1 cellular context compared by ENCODE assay signal in the genomic region with DNA sequence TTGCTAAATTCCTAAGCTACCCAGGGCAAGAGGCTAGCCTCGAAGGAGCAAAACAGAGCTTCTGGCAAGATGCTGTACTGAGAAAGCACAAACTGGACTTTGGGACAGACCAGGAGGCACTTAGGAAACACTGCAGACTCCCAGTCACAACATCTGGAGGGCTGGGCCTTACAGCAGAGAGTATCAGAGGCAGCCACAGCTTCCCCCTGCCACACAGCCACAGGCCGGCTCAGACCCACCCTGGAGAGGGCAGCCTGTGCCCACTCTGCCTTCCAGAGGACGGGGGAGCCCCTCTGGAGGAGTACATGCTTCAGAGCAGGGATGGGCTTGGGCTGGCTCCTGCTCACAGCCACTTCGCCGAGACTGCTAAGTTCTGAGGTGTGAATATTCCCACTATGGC.
TF ChIP-seq lines count a peak whose summit lies in the region.

No MANE protein-coding gene starts in this region.

TF ChIP-seq in GM23338, 12 proteins besides CTCF, POLR2A, EP300 and RAD21 (continued from another document):
- TF ChIP-seq, protein P1, sequence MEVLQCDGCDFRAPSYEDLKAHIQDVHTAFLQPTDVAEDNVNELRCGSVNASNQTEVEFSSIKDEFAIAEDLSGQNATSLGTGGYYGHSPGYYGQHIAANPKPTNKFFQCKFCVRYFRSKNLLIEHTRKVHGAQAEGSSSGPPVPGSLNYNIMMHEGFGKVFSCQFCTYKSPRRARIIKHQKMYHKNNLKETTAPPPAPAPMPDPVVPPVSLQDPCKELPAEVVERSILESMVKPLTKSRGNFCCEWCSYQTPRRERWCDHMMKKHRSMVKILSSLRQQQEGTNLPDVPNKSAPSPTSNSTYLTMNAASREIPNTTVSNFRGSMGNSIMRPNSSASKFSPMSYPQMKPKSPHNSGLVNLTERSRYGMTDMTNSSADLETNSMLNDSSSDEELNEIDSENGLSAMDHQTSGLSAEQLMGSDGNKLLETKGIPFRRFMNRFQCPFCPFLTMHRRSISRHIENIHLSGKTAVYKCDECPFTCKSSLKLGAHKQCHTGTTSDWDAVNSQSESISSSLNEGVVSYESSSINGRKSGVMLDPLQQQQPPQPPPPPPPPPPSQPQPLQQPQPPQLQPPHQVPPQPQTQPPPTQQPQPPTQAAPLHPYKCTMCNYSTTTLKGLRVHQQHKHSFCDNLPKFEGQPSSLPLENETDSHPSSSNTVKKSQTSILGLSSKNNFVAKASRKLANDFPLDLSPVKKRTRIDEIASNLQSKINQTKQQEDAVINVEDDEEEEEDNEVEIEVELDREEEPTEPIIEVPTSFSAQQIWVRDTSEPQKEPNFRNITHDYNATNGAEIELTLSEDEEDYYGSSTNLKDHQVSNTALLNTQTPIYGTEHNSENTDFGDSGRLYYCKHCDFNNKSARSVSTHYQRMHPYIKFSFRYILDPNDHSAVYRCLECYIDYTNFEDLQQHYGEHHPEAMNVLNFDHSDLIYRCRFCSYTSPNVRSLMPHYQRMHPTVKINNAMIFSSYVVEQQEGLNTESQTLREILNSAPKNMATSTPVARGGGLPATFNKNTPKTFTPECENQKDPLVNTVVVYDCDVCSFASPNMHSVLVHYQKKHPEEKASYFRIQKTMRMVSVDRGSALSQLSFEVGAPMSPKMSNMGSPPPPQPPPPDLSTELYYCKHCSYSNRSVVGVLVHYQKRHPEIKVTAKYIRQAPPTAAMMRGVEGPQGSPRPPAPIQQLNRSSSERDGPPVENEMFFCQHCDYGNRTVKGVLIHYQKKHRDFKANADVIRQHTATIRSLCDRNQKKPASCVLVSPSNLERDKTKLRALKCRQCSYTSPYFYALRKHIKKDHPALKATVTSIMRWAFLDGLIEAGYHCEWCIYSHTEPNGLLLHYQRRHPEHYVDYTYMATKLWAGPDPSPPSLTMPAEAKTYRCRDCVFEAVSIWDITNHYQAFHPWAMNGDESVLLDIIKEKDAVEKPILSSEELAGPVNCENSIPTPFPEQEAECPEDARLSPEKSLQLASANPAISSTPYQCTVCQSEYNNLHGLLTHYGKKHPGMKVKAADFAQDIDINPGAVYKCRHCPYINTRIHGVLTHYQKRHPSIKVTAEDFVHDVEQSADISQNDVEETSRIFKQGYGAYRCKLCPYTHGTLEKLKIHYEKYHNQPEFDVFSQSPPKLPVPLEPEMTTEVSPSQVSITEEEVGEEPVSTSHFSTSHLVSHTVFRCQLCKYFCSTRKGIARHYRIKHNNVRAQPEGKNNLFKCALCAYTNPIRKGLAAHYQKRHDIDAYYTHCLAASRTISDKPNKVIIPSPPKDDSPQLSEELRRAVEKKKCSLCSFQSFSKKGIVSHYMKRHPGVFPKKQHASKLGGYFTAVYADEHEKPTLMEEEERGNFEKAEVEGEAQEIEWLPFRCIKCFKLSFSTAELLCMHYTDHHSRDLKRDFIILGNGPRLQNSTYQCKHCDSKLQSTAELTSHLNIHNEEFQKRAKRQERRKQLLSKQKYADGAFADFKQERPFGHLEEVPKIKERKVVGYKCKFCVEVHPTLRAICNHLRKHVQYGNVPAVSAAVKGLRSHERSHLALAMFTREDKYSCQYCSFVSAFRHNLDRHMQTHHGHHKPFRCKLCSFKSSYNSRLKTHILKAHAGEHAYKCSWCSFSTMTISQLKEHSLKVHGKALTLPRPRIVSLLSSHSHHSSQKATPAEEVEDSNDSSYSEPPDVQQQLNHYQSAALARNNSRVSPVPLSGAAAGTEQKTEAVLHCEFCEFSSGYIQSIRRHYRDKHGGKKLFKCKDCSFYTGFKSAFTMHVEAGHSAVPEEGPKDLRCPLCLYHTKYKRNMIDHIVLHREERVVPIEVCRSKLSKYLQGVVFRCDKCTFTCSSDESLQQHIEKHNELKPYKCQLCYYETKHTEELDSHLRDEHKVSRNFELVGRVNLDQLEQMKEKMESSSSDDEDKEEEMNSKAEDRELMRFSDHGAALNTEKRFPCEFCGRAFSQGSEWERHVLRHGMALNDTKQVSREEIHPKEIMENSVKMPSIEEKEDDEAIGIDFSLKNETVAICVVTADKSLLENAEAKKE (CRISPR knock-in tag; IDR thresholded peaks at IDR 0.05), result no peak
- TF ChIP-seq NANOG (IDR thresholded peaks at IDR 0.05; ENCODE audit: borderline replicate concordance), result no peak
- TF ChIP-seq, protein P2, sequence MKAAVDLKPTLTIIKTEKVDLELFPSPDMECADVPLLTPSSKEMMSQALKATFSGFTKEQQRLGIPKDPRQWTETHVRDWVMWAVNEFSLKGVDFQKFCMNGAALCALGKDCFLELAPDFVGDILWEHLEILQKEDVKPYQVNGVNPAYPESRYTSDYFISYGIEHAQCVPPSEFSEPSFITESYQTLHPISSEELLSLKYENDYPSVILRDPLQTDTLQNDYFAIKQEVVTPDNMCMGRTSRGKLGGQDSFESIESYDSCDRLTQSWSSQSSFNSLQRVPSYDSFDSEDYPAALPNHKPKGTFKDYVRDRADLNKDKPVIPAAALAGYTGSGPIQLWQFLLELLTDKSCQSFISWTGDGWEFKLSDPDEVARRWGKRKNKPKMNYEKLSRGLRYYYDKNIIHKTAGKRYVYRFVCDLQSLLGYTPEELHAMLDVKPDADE (IDR thresholded peaks at IDR 0.05), result no peak
- no peak for TF ChIP-seq EZH2 (IDR thresholded peaks at IDR 0.05; ENCODE audit: low read depth, unreplicated experiment)
- no peak for TF ChIP-seq STAT1 (IDR thresholded peaks at IDR 0.05; ENCODE audit: unreplicated experiment)
- TF ChIP-seq POLR2AphosphoS5 (IDR thresholded peaks at IDR 0.05; ENCODE audit: low read depth), result no peak
- no peak for TF ChIP-seq ZNF331 (CRISPR knock-in tag; IDR thresholded peaks at IDR 0.05; ENCODE audit: low read depth)
- TF ChIP-seq, protein P3, sequence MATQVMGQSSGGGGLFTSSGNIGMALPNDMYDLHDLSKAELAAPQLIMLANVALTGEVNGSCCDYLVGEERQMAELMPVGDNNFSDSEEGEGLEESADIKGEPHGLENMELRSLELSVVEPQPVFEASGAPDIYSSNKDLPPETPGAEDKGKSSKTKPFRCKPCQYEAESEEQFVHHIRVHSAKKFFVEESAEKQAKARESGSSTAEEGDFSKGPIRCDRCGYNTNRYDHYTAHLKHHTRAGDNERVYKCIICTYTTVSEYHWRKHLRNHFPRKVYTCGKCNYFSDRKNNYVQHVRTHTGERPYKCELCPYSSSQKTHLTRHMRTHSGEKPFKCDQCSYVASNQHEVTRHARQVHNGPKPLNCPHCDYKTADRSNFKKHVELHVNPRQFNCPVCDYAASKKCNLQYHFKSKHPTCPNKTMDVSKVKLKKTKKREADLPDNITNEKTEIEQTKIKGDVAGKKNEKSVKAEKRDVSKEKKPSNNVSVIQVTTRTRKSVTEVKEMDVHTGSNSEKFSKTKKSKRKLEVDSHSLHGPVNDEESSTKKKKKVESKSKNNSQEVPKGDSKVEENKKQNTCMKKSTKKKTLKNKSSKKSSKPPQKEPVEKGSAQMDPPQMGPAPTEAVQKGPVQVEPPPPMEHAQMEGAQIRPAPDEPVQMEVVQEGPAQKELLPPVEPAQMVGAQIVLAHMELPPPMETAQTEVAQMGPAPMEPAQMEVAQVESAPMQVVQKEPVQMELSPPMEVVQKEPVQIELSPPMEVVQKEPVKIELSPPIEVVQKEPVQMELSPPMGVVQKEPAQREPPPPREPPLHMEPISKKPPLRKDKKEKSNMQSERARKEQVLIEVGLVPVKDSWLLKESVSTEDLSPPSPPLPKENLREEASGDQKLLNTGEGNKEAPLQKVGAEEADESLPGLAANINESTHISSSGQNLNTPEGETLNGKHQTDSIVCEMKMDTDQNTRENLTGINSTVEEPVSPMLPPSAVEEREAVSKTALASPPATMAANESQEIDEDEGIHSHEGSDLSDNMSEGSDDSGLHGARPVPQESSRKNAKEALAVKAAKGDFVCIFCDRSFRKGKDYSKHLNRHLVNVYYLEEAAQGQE (IDR thresholded peaks at IDR 0.05; ENCODE audit: unreplicated experiment), result no peak
- TF ChIP-seq CREB1 (CRISPR knock-in tag; IDR thresholded peaks at IDR 0.05; ENCODE audit: low read depth), result no peak
